ENCODE assay signal across 17 cellular contexts in the genomic region with DNA sequence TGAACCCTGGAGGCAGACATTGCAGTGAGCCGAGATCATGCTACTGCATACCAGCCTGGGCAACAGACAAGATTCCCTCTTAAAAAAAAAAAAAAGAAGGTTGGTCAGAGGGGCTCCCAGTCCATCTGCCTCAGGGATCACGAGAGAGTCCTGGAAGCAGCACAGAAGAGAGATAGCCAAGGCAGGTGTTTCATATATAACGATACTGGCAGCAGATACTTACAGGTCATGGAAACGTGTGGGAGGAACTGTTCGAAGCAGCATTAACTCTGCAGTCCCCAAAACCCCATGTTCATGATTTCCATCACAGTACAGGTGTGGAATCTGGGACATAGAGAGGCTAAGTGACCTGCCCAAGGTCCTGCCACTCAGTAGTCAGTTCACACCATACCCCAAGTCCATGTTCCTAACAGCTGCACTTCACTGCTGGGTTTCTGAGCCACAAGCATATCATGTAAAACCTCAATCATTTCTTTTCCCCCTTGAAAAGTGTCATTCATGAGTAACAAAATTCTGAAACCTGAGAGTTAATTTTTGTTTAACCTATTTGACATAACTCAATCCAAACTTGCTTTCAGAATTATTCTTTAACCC.
"Had no signal": no experiment of that assay in that cellular context is flagged by ENCODE, and none has a peak within 500 bp of the region (broad histone marks: within the 10 kb centered on the region; RNA-seq: fewer than 3 reads in every experiment).

No MANE protein-coding gene starts in this region.

- H3K4me3 ChIP-seq: hepatocyte, neural progenitor cell, pancreas, SK-N-MC, transverse colon had no signal

- H2AFZ ChIP-seq: hepatocyte, neural progenitor cell had no signal

- H3K27ac ChIP-seq: epithelial cell of prostate, hepatocyte, pancreas, SK-N-MC, transverse colon, VCaP had no signal

- H3K4me2 ChIP-seq: hepatocyte, neural progenitor cell had no signal

- DNase-seq: activated CD4-positive, alpha-beta T cell treated with anti-CD3 and anti-CD28 coated beads for 48 hours; activated CD8-positive, alpha-beta memory T cell treated with anti-CD3 and anti-CD28 coated beads, Interleukin-2, amount 10 ng/mL, durations not matched to agents 7 days and 5 days; effector CD8-positive, alpha-beta T cell; mesenchymal stem cell; pancreas; retina; small intestine; T-cell; T1000; transverse colon had no signal

- H3K9me3 Mint-ChIP-seq: activated T-helper 2 cell treated with anti-CD3 and anti-CD28 coated beads, Interferon-gamma antibody, Interleukin-2, Interleukin-4, amounts not matched to agents 10 μg/mL and 5 μg/mL and 100 μg/mL, durations not matched to agents 14 hours and 24 hours and 36 hours; T-cell had no signal

- H3K27ac Mint-ChIP-seq: activated CD8-positive, alpha-beta memory T cell treated with anti-CD3 and anti-CD28 coated beads, Interleukin-2, amount 10 ng/mL, durations not matched to agents 7 days and 5 days; activated T-helper 2 cell treated with anti-CD3 and anti-CD28 coated beads, Interferon-gamma antibody, Interleukin-2, Interleukin-4, amounts not matched to agents 10 μg/mL and 5 μg/mL and 100 μg/mL, durations not matched to agents 14 hours and 24 hours and 36 hours; neural progenitor cell; T-cell had no signal

- H3K27me3 Mint-ChIP-seq: activated CD8-positive, alpha-beta memory T cell treated with anti-CD3 and anti-CD28 coated beads, Interleukin-2, amount 10 ng/mL, durations not matched to agents 7 days and 5 days; T-cell had no signal

- ATAC-seq: activated CD8-positive, alpha-beta memory T cell treated with anti-CD3 and anti-CD28 coated beads, Interleukin-2, amount 10 ng/mL, durations not matched to agents 7 days and 5 days; T-cell had no signal

- H3K4me1 Mint-ChIP-seq: neural progenitor cell had no signal

- H3K9ac ChIP-seq: neural progenitor cell had no signal

- H3K27me3 ChIP-seq: hepatocyte, neural progenitor cell, pancreas, transverse colon had no signal

- H3K9me3 ChIP-seq: pancreas, transverse colon had no signal

- FAIRE-seq: astrocyte, pancreas, small intestine had no signal

- H3K4me3 Mint-ChIP-seq: activated CD8-positive, alpha-beta memory T cell treated with anti-CD3 and anti-CD28 coated beads, Interleukin-2, amount 10 ng/mL, durations not matched to agents 7 days and 5 days; neural progenitor cell; T-cell had no signal
